ENCODE assay signal across 8 cellular contexts in genomic region chr12:120116792-120117651, GRCh38. TPM values are rescaled to one million over a fixed set of nuclear protein-coding genes. Genes with fewer than 3 reads are reported as not detected.
DNase-seq lines count a peak whose midpoint lies in the region; ATAC-seq and TF ChIP-seq lines count a peak whose summit lies in the region.

No MANE protein-coding gene starts in this region.

- peaks cover 65% of the 10 kb centered on the region for H3K79me2 ChIP-seq in PC-3 (ENCODE audit: low read length)

- ATAC-seq in GM21723 (IDR thresholded peaks at IDR 0.05; ENCODE audit: unreplicated experiment) = peak; percentile 42
- peak; percentile 65 for ATAC-seq in PC-3

- H3K9me3 ChIP-seq in PC-3 (ENCODE audit: low read length) (no peaks in the 10 kb centered on the region), muscle layer of colon (ENCODE audit: low read length) (no peaks in the 10 kb centered on the region)

- intact Hi-C loops in PC-3 (cut with micrococcal nuclease) = no loop called here

- H3F3A ChIP-seq in PC-3 (ENCODE audit: low read length, unreplicated experiment) = no peaks in the 10 kb centered on the region

- peak overlapping the region; percentile 77 for H2AFZ ChIP-seq in PC-3 (ENCODE audit: low read length)

- peak overlapping the region; percentile 83 for H3K27ac ChIP-seq in PC-3 (ENCODE audit: low read length)
- H3K27ac ChIP-seq in muscle layer of colon (ENCODE audit: low read depth, low read length) = peak overlapping the region; percentile 56

- peak overlapping the region; percentile 85 for H3K4me2 ChIP-seq in PC-3 (ENCODE audit: low read length)

- DNase-seq in DMS153 treated with DMSO at 0.1 percent for 48 hours (lab: John Stamatoyannopoulos, UW; ENCODE audit: unreplicated experiment) (peak; percentile 84), KG1 (lab: John Stamatoyannopoulos, UW) (peak; percentile 81), PC-3 (peak; percentile 97), erythroblast (lab: John Stamatoyannopoulos, UW) (peak; percentile 94 to 98)
- peak; percentile 99 for DNase-seq in activated T-cell treated with anti-CD3 and anti-CD28 coated beads, Interleukin-2, amount 50 U/mL, for 1 hour
- DNase-seq in stimulated activated CD8-positive, alpha-beta memory T cell treated with anti-CD3 and anti-CD28 coated beads, Interleukin-4, amount 100 ng/mL, for 48 hours = peak; percentile 99

- peaks cover 18% of the 10 kb centered on the region for H4K20me1 ChIP-seq in PC-3 (ENCODE audit: low read length)

- H3K27me3 ChIP-seq in PC-3 (ENCODE audit: low read length) (no peaks in the 10 kb centered on the region), muscle layer of colon (ENCODE audit: control insufficient read depth in 1 of 2, insufficient read depth in 2 of 2, low read length in 2 of 2) (no peaks in the 10 kb centered on the region)

- POLR2A ChIA-PET in PC-3 (lab: Charles Lee; ENCODE audit: unreplicated experiment) = interaction anchor here (0.6 to 1.9 kb wide), 7 partner anchors 22 to 210 kb away, joined by 3 to 20 read pairs (median 5); partner anchors contain the start of genes RNU4-2, RPLP0 and SIRT4

- TF ChIP-seq POLR2A in erythroblast (IDR thresholded peaks at IDR 0.05; ENCODE audit: low read length) = peak; percentile 81

- peaks cover 9% of the 10 kb centered on the region for H3K36me3 ChIP-seq in PC-3 (ENCODE audit: low read depth, low read length)
- H3K36me3 ChIP-seq in muscle layer of colon (ENCODE audit: insufficient read depth, low read length) = peaks cover 3% of the 10 kb centered on the region

- no peaks in the 10 kb centered on the region for H3K9me2 ChIP-seq in PC-3 (replicated peaks; ENCODE audit: low read length)

- H3K9ac ChIP-seq in PC-3 (ENCODE audit: low read length) = peak overlapping the region; percentile 95
- H3K9ac ChIP-seq in muscle layer of colon (ENCODE audit: low read length) = peak overlapping the region; percentile 12

- H3K4me3 ChIP-seq in PC-3 (ENCODE audit: low read length) (peak overlapping the region; percentile 91), muscle layer of colon (ENCODE audit: low read depth in 1 of 2, low read length in 2 of 2) (peak overlapping the region; percentile 38 to 68)

- CTCF ChIA-PET in PC-3 (lab: Charles Lee) = interaction anchor here (0.6 to 2.1 kb wide), 2 partner anchors 30 to 186 kb away, joined by 8 read pairs; no protein-coding TSS in a partner anchor

- H3K4me1 ChIP-seq in PC-3 (ENCODE audit: insufficient read depth, low read length) (peaks cover 32% of the 10 kb centered on the region), muscle layer of colon (ENCODE audit: insufficient read depth, low read length) (peaks cover 41% of the 10 kb centered on the region)

- BruUV-seq in PC-3 (replicated peaks; lab: Mats Ljungman, UMichigan) = no TSS peak

- no peak for TF ChIP-seq CTCF in PC-3 (conservative IDR thresholded peaks at IDR 0.05; ENCODE audit: low read depth, low read length)

RNA-seq across cellular contexts. Expression of gene RAB35, which starts 0.5 kb away (rescaled TPM):
- total RNA-seq in PC-3 (2014; rRNA removed) = 52.8 and 64.1 TPM in 2 replicates

Comparison
In these comparisons a context has a peak if more than half of its experiments do, and no peak if none do; other contexts are left out.
1. Peak in every context shown above with its lines: DNase-seq, ATAC-seq, H3K4me3 ChIP-seq and H3K27ac ChIP-seq.